In the genomic region with DNA sequence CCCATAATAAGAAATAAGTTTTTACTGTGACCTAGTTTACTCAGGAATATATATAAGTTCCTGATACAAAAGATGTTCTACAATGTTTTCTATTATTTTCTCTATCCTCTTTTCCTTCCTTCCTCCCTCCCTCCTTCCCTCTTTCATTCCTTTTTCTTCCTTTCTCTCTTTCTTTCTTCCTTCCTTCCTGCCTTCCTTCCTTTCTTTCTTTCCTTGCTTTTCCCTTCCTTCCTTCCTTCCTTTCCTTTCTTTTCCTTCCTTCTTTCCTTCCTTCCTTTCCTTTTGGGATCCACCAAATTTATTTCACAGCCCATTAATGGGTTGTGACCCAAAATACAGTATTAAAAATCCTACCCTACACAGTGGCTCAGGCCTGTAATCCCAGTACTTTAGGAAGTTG, we compare ENCODE assay signal across 18 cellular contexts. TPM values are rescaled to one million over a fixed set of nuclear protein-coding genes. Genes with fewer than 3 reads are reported as not detected.
A peak's percentile ranks its signal among the peaks of the same experiment; 100 is the strongest.
DNase-seq lines count a peak whose midpoint lies in the region; ATAC-seq and TF ChIP-seq lines count a peak whose summit lies in the region.
"Had no signal": no experiment of that assay in that cellular context is flagged by ENCODE, and none has a peak within 500 bp of the region (broad histone marks: within the 10 kb centered on the region; RNA-seq: fewer than 3 reads in every experiment).

No MANE protein-coding gene starts in this region.

- H3K27ac Mint-ChIP-seq in activated naive CD4-positive, alpha-beta T cell treated with anti-CD3 and anti-CD28 coated beads, Interleukin-2, amount 50 U/mL, for 24 hours, result peak overlapping the region; percentile 73
- no peak overlapping the region for H3K27ac Mint-ChIP-seq in activated naive CD4-positive, alpha-beta T cell treated with anti-CD3 and anti-CD28 coated beads, Interleukin-2, amount 50 U/mL, for 72 hours
- H3K27ac Mint-ChIP-seq in Caco-2 (ENCODE audit: unreplicated experiment) (peak overlapping the region; percentile 83), Calu3 (ENCODE audit: unreplicated experiment) (no peak overlapping the region)
- H3K27ac Mint-ChIP-seq: CD14-positive monocyte, H9 had no signal

- H3K36me3 ChIP-seq in Caco-2 (ENCODE audit: control insufficient read depth, insufficient read depth, low read length) (no peaks in the 10 kb centered on the region), mucosa of rectum (ENCODE audit: control insufficient read depth in 2 of 2, insufficient read depth in 2 of 2, low read length in 2 of 2) (no peaks in the 10 kb centered on the region)
- H3K36me3 ChIP-seq: BLaER1 had no signal

- ATAC-seq in activated naive CD4-positive, alpha-beta T cell treated with anti-CD3 and anti-CD28 coated beads, Interleukin-2, amount 50 U/mL, for 72 hours, result no peak
- ATAC-seq: GM12878 had no signal

- H3K4me3 ChIP-seq in Caco-2 (ENCODE audit: low read depth, low read length) (no peak overlapping the region), mucosa of rectum (ENCODE audit: low read length in 2 of 2) (no peak overlapping the region)
- H3K4me3 ChIP-seq: BLaER1, GM12878 had no signal

- intact Hi-C loops in Caco-2 (cut with micrococcal nuclease; ENCODE audit: unreplicated experiment), result loop anchor here (1.0 to 5.0 kb wide), 2 partner anchors 94 to 115 kb away; partner anchors contain the start of gene COL2A1
- intact Hi-C loops in Calu3 (cut with micrococcal nuclease; ENCODE audit: unreplicated experiment), result loop anchor here (10.0 kb wide), 1 partner anchor 256 kb away; no protein-coding TSS in a partner anchor

- TF ChIP-seq CTCF in Caco-2 (IDR thresholded peaks at IDR 0.05; ENCODE audit: insufficient read depth in 1 of 2, low read depth in 1 of 2, low read length in 1 of 2, severe bottlenecking in 1 of 2, unreplicated experiment in 1 of 2) (no peak), VCaP (conservative IDR thresholded peaks at IDR 0.05) (no peak), Calu3 (IDR thresholded peaks at IDR 0.05; ENCODE audit: unreplicated experiment) (no peak)

- POLR2A ChIA-PET in Caco-2 (lab: Charles Lee), result interaction anchor here (0.5 to 1.3 kb wide), 3 partner anchors 41 to 1557 kb away, joined by 3 to 5 read pairs (median 3); partner anchors contain the start of gene TMEM106C

- H3K9me3 ChIP-seq in Caco-2 (no peaks in the 10 kb centered on the region), mucosa of rectum (ENCODE audit: control insufficient read depth in 2 of 2, low read length in 2 of 2) (no peaks in the 10 kb centered on the region)
- H3K9me3 ChIP-seq: BLaER1 had no signal

- peak overlapping the region in 1 of 2 donors; percentile 13 for H3K9ac ChIP-seq in mucosa of rectum (ENCODE audit: low read depth in 1 of 2, low read length in 2 of 2)
- H3K9ac ChIP-seq: BLaER1 had no signal

- CTCF ChIA-PET in Caco-2 (lab: Charles Lee), result interaction anchor here (0.6 to 1.4 kb wide), 7 partner anchors 13 to 554 kb away, joined by 3 to 22 read pairs (median 4); no protein-coding TSS in a partner anchor
- CTCF ChIA-PET in Calu3 (lab: Charles Lee), result no interaction called here

- H3K4me1 ChIP-seq in Caco-2, result peaks cover 61% of the 10 kb centered on the region
- peaks cover 25 to 74% of the 10 kb centered on the region in 2 donors for H3K4me1 ChIP-seq in mucosa of rectum (ENCODE audit: control insufficient read depth in 2 of 2, insufficient read depth in 2 of 2, low read length in 2 of 2)

- H3K4me1 Mint-ChIP-seq in activated naive CD4-positive, alpha-beta T cell treated with anti-CD3 and anti-CD28 coated beads, Interleukin-2, amount 50 U/mL, for 24 hours, result peaks cover 9% of the 10 kb centered on the region
- H3K4me1 Mint-ChIP-seq in Caco-2 (ENCODE audit: low read depth, unreplicated experiment) (peaks cover 57% of the 10 kb centered on the region), Calu3 (ENCODE audit: low read depth, unreplicated experiment) (peaks cover 11% of the 10 kb centered on the region)

- no peaks in the 10 kb centered on the region; the same call in 1 of the 2 replicates for H3K27me3 ChIP-seq in Caco-2 (replicated peaks; ENCODE audit: control insufficient read depth, insufficient read depth, low read length)
- H3K27me3 ChIP-seq in mucosa of rectum (ENCODE audit: control insufficient read depth in 2 of 2, insufficient read depth in 2 of 2, low read length in 2 of 2), result no peaks in the 10 kb centered on the region

- no peaks in the 10 kb centered on the region for H3K27me3 Mint-ChIP-seq in activated naive CD4-positive, alpha-beta T cell treated with anti-CD3 and anti-CD28 coated beads, Interleukin-2, amount 50 U/mL, for 24 hours
- no peaks in the 10 kb centered on the region for H3K27me3 Mint-ChIP-seq in Caco-2 (ENCODE audit: insufficient read depth, unreplicated experiment)
- H3K27me3 Mint-ChIP-seq in Calu3 (ENCODE audit: unreplicated experiment), result peaks cover 15% of the 10 kb centered on the region
- H3K27me3 Mint-ChIP-seq: CD4-positive, alpha-beta memory T cell had no signal

- no peak for DNase-seq in activated naive CD4-positive, alpha-beta T cell treated with anti-CD3 and anti-CD28 coated beads, Interleukin-2, amount 50 U/mL, for 72 hours (ENCODE audit: low spot score in 2 of 2)
- DNase-seq in Caco-2, result no peak
- DNase-seq in NCI-H345 (lab: John Stamatoyannopoulos, UW), result no peak
- no peak for DNase-seq in cerebellar nuclear complex (lab: John Stamatoyannopoulos, UW)
- DNase-seq in Calu3, result no peak
- DNase-seq: 8988T; CD4-positive, alpha-beta memory T cell; DMS 273 treated with DMSO at 0.1 percent for 48 hours; DMS53; DND-41; EL; H9 had no signal

- H3K27ac ChIP-seq in VCaP (peak overlapping the region; percentile 68), mucosa of rectum (ENCODE audit: low read depth in 2 of 2, low read length in 2 of 2) (peak overlapping the region; percentile 76 to 84)
- H3K27ac ChIP-seq: BLaER1 had no signal

- no peaks in the 10 kb centered on the region for H3K9me3 Mint-ChIP-seq in activated naive CD4-positive, alpha-beta T cell treated with anti-CD3 and anti-CD28 coated beads, Interleukin-2, amount 50 U/mL, for 24 hours
- H3K9me3 Mint-ChIP-seq in activated naive CD4-positive, alpha-beta T cell treated with anti-CD3 and anti-CD28 coated beads, Interleukin-2, amount 50 U/mL, for 72 hours, result no peaks in the 10 kb centered on the region
- H3K9me3 Mint-ChIP-seq in Caco-2 (ENCODE audit: unreplicated experiment), result no peaks in the 10 kb centered on the region
- no peaks in the 10 kb centered on the region for H3K9me3 Mint-ChIP-seq in Calu3 (ENCODE audit: low read depth, unreplicated experiment)
- H3K9me3 Mint-ChIP-seq: CD4-positive, alpha-beta memory T cell; H9 had no signal

- H3K4me3 Mint-ChIP-seq in activated naive CD4-positive, alpha-beta T cell treated with anti-CD3 and anti-CD28 coated beads, Interleukin-2, amount 50 U/mL, for 24 hours, result no peak overlapping the region
- H3K4me3 Mint-ChIP-seq in Caco-2 (ENCODE audit: unreplicated experiment), result peak overlapping the region; percentile 8
- no peak overlapping the region for H3K4me3 Mint-ChIP-seq in Calu3 (ENCODE audit: low read depth, unreplicated experiment)
- H3K4me3 Mint-ChIP-seq: CD4-positive, alpha-beta memory T cell; H9 had no signal

- no peaks in the 10 kb centered on the region for H3K36me3 Mint-ChIP-seq in activated naive CD4-positive, alpha-beta T cell treated with anti-CD3 and anti-CD28 coated beads, Interleukin-2, amount 50 U/mL, for 24 hours
- H3K36me3 Mint-ChIP-seq in activated naive CD4-positive, alpha-beta T cell treated with anti-CD3 and anti-CD28 coated beads, Interleukin-2, amount 50 U/mL, for 72 hours, result peaks cover 7 to 17% of the 10 kb centered on the region in 2 donors
- H3K36me3 Mint-ChIP-seq in Caco-2 (ENCODE audit: insufficient read depth, unreplicated experiment), result peaks cover 24% of the 10 kb centered on the region
- peaks cover 14% of the 10 kb centered on the region for H3K36me3 Mint-ChIP-seq in Calu3 (ENCODE audit: insufficient read depth, unreplicated experiment)

- BruUV-seq in Caco-2 (replicated peaks; lab: Mats Ljungman, UMichigan) (TSS peak; percentile 17), Calu3 (replicated peaks; lab: Mats Ljungman, UMichigan) (no TSS peak)

RNA-seq across cellular contexts. Expression of gene VDR, which starts 3.9 kb away (rescaled TPM):
- total RNA-seq in activated naive CD4-positive, alpha-beta T cell treated with anti-CD3 and anti-CD28 coated beads, Interleukin-2, amount 50 U/mL, for 72 hours, result 100 to 1,000 TPM in 1 of 2 donors, 10 to 100 TPM in 1; 92.4 to 133 TPM
- 13.6 and 15.4 TPM in 2 replicates for total RNA-seq in Caco-2 (2022)
- total RNA-seq in Calu3 (2022), result 10.1 and 12.5 TPM in 2 replicates

RNA-seq across cellular contexts. Expression of gene TMEM106C, which starts 54.7 kb away (rescaled TPM):
- 100 to 1,000 TPM; 134 to 305 TPM for total RNA-seq in activated naive CD4-positive, alpha-beta T cell treated with anti-CD3 and anti-CD28 coated beads, Interleukin-2, amount 50 U/mL, for 72 hours
- total RNA-seq in Caco-2 (2022), result 247 and 281 TPM in 2 replicates
- total RNA-seq in Calu3 (2022), result 67.2 and 77.3 TPM in 2 replicates

Comparison
In these comparisons a context has a peak if more than half of its experiments do, and no peak if none do; other contexts are left out.
1. H3K27ac Mint-ChIP-seq: peak in activated naive CD4-positive, alpha-beta T cell treated with anti-CD3 and anti-CD28 coated beads, Interleukin-2, amount 50 U/mL, for 24 hours (single experiment) and Caco-2 (single experiment); none in activated naive CD4-positive, alpha-beta T cell treated with anti-CD3 and anti-CD28 coated beads, Interleukin-2, amount 50 U/mL, for 72 hours (0 of 2) and Calu3 (single experiment).